Comparison of ENCODE assay signal across 9 cellular contexts in genomic region chr3:185552358-185552877, GRCh38. TPM values are rescaled to one million over a fixed set of nuclear protein-coding genes. Genes with fewer than 3 reads are reported as not detected.
DNase-seq lines count a peak whose midpoint lies in the region; TF ChIP-seq lines count a peak whose summit lies in the region.
"Had no signal": no experiment of that assay in that cellular context is flagged by ENCODE, and none has a peak within 500 bp of the region (broad histone marks: within the 10 kb centered on the region; RNA-seq: fewer than 3 reads in every experiment).

TSS of gene LIPH (minus strand) at chr3:185552588. CDS start at chr3:185552471, 117 bp downstream.

- no peaks in the 10 kb centered on the region for H3K9me3 Mint-ChIP-seq in mesothelial cell of epicardium

- H4K20me1 ChIP-seq in GM23248 (ENCODE audit: insufficient read depth) = no peaks in the 10 kb centered on the region
- no peaks in the 10 kb centered on the region for H4K20me1 ChIP-seq in osteoblast (ENCODE audit: insufficient read depth, low read length)
- H4K20me1 ChIP-seq: BLaER1 had no signal

- H3K4me3 Mint-ChIP-seq in mesothelial cell of epicardium = no peak within 1 kb of the TSS

- H3K27me3 Mint-ChIP-seq in mesothelial cell of epicardium (ENCODE audit: low read depth) = no peaks in the 10 kb centered on the region

- in situ Hi-C loops in GM23248 (cut with MboI) = no loop called here
- in situ Hi-C loops in brain microvascular endothelial cell (cut with HindIII; ENCODE audit: low pct_ligation_motif_present, low sequenced_read_pairs) = no loop called here

- peaks cover 22% of the 10 kb centered on the region for H3F3A ChIP-seq in GM23248 (ENCODE audit: insufficient read depth)

- H3K9me2 ChIP-seq in GM23248 (ENCODE audit: insufficient read depth) = no peaks in the 10 kb centered on the region; the same call in 1 of the 2 replicates

- no peak for TF ChIP-seq CTCF in brain microvascular endothelial cell (IDR thresholded peaks at IDR 0.05; ENCODE audit: low read depth, low read length, missing control alignments)
- TF ChIP-seq CTCF in osteoblast (IDR thresholded peaks at IDR 0.05; ENCODE audit: extremely low read depth, low read depth, low read length) = no peak
- no peak for TF ChIP-seq CTCF in mesothelial cell of epicardium (IDR thresholded peaks at IDR 0.05; ENCODE audit: unreplicated experiment)

- H3K4me1 ChIP-seq in GM23248 (ENCODE audit: insufficient read depth) = peaks cover 22% of the 10 kb centered on the region
- peaks cover 21% of the 10 kb centered on the region for H3K4me1 ChIP-seq in osteoblast (ENCODE audit: insufficient read depth, low read length)
- H3K4me1 ChIP-seq: BLaER1 had no signal

- H3K9me3 ChIP-seq in GM23248 (ENCODE audit: low read depth) = no peaks in the 10 kb centered on the region
- no peaks in the 10 kb centered on the region for H3K9me3 ChIP-seq in osteoblast (ENCODE audit: low read depth, low read length)
- H3K9me3 ChIP-seq: BLaER1 had no signal

- H3K27ac ChIP-seq in GM23248 = peak within 1 kb of the TSS; percentile 6; the same call in 1 of the 2 replicates
- H3K27ac ChIP-seq in brain microvascular endothelial cell = no peak within 1 kb of the TSS
- H3K27ac ChIP-seq in osteoblast (ENCODE audit: low read depth, low read length) = no peak within 1 kb of the TSS
- H3K27ac ChIP-seq: BLaER1 had no signal

- peak within 1 kb of the TSS; percentile 24; the same call in 1 of the 2 replicates for H2AFZ ChIP-seq in GM23248
- H2AFZ ChIP-seq in osteoblast (ENCODE audit: low read length) = no peak within 1 kb of the TSS

- H3K36me3 ChIP-seq in GM23248 (ENCODE audit: low read depth) (no peaks in the 10 kb centered on the region), brain microvascular endothelial cell (replicated peaks) (no peaks in the 10 kb centered on the region), osteoblast (ENCODE audit: insufficient read depth, low read length) (no peaks in the 10 kb centered on the region)
- H3K36me3 ChIP-seq: BLaER1 had no signal

- 16 to 22% methylated on average over 6 of the region's 6 CpGs for whole genome bisulfite sequencing in GM23248 (ENCODE audit: low coverage in 1 of 2, low lambda C conversion rate in 2 of 2, missing lambda C conversion rate in 2 of 2), 2 experiments

- DNase-seq in NCI-H748 (lab: John Stamatoyannopoulos, UW; ENCODE audit: unreplicated experiment) (peak; percentile 14), NCI-H748 treated with DMSO at 0.1 percent for 48 hours (lab: John Stamatoyannopoulos, UW) (no peak), GM23248 (peak; percentile 76), LoVo (ENCODE audit: low spot score) (peak; percentile 84), brain microvascular endothelial cell (peak; percentile 46), osteoblast (ENCODE audit: insufficient read length, low spot score, missing footprints) (peak; percentile 39), T1000 (lab: John Stamatoyannopoulos, UW) (no peak), mesothelial cell of epicardium (ENCODE audit: low spot score in 2 of 2, unreplicated experiment in 2 of 2) (no peak)

- no peak within 1 kb of the TSS; the same call in 1 of the 2 replicates for H3K9ac ChIP-seq in GM23248
- H3K9ac ChIP-seq: BLaER1 had no signal

- no peak within 1 kb of the TSS for H3K27ac Mint-ChIP-seq in mesothelial cell of epicardium

- H3K4me3 ChIP-seq in GM23248 = peak within 1 kb of the TSS; percentile 22
- no peak within 1 kb of the TSS for H3K4me3 ChIP-seq in brain microvascular endothelial cell (ENCODE audit: low read depth, low read length)
- peak within 1 kb of the TSS; percentile 50 for H3K4me3 ChIP-seq in osteoblast (ENCODE audit: insufficient read depth, low read length)
- H3K4me3 ChIP-seq: BLaER1 had no signal

- peaks cover 18% of the 10 kb centered on the region for H3K4me1 Mint-ChIP-seq in mesothelial cell of epicardium

- no peaks in the 10 kb centered on the region for H3K79me2 ChIP-seq in GM23248 (ENCODE audit: insufficient read depth)
- no peaks in the 10 kb centered on the region for H3K79me2 ChIP-seq in osteoblast (ENCODE audit: insufficient read depth, low read length)

- H3K27me3 ChIP-seq in GM23248 (replicated peaks; ENCODE audit: insufficient read depth) (no peaks in the 10 kb centered on the region), brain microvascular endothelial cell (replicated peaks) (no peaks in the 10 kb centered on the region), osteoblast (ENCODE audit: insufficient read depth, low read length) (no peaks in the 10 kb centered on the region)
- H3K27me3 ChIP-seq: BLaER1 had no signal

- no peaks in the 10 kb centered on the region for H3K36me3 Mint-ChIP-seq in mesothelial cell of epicardium

- peak within 1 kb of the TSS; percentile 40 for H3K4me2 ChIP-seq in GM23248 (ENCODE audit: unreplicated experiment)
- peak within 1 kb of the TSS; percentile 67 for H3K4me2 ChIP-seq in osteoblast (ENCODE audit: insufficient read depth, low read length)
- H3K4me2 ChIP-seq: BLaER1 had no signal

RNA-seq across cellular contexts. Expression of gene LIPH, which starts in this region (rescaled TPM):
- total RNA-seq in GM23248 (2014; rRNA removed; shearing (Covaris generic)) = not detected in 2 replicates
- 0.34 TPM in 2 replicates for polyA plus RNA-seq in GM23248 (2016; fragmentation: Nextera tagmentation; extraction: Ambion mirVana)
- total RNA-seq in osteoblast (not detected in 2 replicates), mesothelial cell of epicardium (0.07 to 0.32 TPM (median 0.18 TPM) in 3 replicates)

Comparison
In these comparisons a context has a peak if more than half of its experiments do, and no peak if none do; other contexts are left out.
1. DNase-seq: peak in NCI-H748 (single experiment), LoVo (single experiment) and brain microvascular endothelial cell (single experiment); none in NCI-H748 treated with DMSO at 0.1 percent for 48 hours (single experiment), T1000 (single experiment) and mesothelial cell of epicardium (0 of 2).
2. Peak in DNase-seq, H3K4me3 ChIP-seq, H3K27ac ChIP-seq and H3K4me2 ChIP-seq in GM23248; RNA of the gene not detected or under 1 TPM.
3. Peak in DNase-seq, H3K4me3 ChIP-seq and H3K4me2 ChIP-seq in osteoblast; RNA of the gene not detected or under 1 TPM.